Comparison of ENCODE assay signal across 9 cellular contexts in the genomic region with DNA sequence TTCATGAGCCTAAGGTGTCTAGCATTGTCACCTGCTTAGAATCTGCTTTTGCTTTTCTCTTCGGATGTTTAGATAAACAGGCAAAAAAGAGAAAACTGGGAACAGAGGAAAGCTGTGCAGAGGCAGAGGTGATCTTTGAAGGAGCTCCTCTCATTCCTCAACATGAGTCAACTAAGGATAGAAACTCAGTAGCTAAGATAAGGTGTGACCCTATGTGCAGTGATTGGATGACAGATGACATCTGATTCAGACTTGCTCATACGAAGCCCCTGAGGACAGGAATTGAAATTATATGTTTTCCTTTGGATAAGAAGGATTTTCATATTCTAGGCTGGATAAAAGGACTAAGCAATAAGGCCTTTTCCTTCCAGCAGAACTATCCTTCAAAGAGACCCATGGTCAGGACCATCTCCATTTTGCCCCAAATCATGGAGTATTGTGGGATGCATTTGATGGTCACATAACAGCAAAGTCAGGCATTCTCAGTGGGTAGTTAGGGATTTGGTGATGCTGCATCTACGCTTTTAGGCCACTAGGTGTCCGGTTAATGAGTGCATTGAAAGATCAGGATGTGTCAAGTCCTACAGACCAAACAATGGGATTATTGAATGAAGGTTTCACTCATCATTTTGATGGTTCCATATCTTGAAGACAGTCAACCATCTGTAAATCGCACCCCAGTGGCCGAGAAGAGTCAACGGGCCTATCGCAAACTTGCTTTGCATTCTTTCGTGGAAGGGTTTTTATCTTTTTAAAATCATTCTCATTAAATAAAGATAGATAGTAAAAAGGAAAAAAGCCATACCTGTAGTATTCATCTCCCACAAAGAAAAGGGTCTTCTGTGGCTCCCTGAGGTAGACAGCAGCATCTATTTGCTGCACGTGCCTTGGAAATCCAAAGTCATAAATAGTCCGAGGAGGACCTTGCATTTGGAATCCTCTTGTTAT. TPM values are rescaled to one million over a fixed set of nuclear protein-coding genes. Genes with fewer than 3 reads are reported as not detected.
A peak's percentile ranks its signal among the peaks of the same experiment; 100 is the strongest.
DNase-seq lines count a peak whose midpoint lies in the region; ATAC-seq and TF ChIP-seq lines count a peak whose summit lies in the region.
"Had no signal": no experiment of that assay in that cellular context is flagged by ENCODE, and none has a peak within 500 bp of the region (broad histone marks: within the 10 kb centered on the region; RNA-seq: fewer than 3 reads in every experiment).

No MANE protein-coding gene starts in this region.

- H3K27me3 ChIP-seq in brain microvascular endothelial cell (replicated peaks) (no peaks in the 10 kb centered on the region), neural progenitor cell (no peaks in the 10 kb centered on the region)
- H3K27me3 ChIP-seq: BLaER1 had no signal

- H3K79me2 ChIP-seq in neural progenitor cell (ENCODE audit: low read depth): no peaks in the 10 kb centered on the region

- H3K36me3 Mint-ChIP-seq in neural progenitor cell: no peaks in the 10 kb centered on the region

- H3K9me3 Mint-ChIP-seq in neural progenitor cell: no peaks in the 10 kb centered on the region

- peaks cover 3% of the 10 kb centered on the region for H3K27me3 Mint-ChIP-seq in neural progenitor cell (ENCODE audit: insufficient read depth, low read depth)

- no peak overlapping the region for H2AFZ ChIP-seq in neural progenitor cell (replicated peaks)

- TF ChIP-seq CTCF in brain microvascular endothelial cell (IDR thresholded peaks at IDR 0.05; ENCODE audit: low read depth, low read length, missing control alignments) (peak; percentile 82), neural progenitor cell (IDR thresholded peaks at IDR 0.05) (peak; percentile 67)

- in situ Hi-C loops in KBM-7 (cut with MboI; ENCODE audit: low pct_unique_long_range_greater_than_20kb, low sequenced_read_pairs) (no loop called here), brain microvascular endothelial cell (cut with HindIII; ENCODE audit: low pct_ligation_motif_present, low sequenced_read_pairs) (no loop called here)

- no peak overlapping the region for H3K27ac Mint-ChIP-seq in neural progenitor cell

- H4K20me1 ChIP-seq in neural progenitor cell (ENCODE audit: low read depth): no peaks in the 10 kb centered on the region
- H4K20me1 ChIP-seq: BLaER1 had no signal

- H3K4me1 ChIP-seq in neural progenitor cell: peaks cover 6% of the 10 kb centered on the region

- no peak overlapping the region for H3K9ac ChIP-seq in neural progenitor cell
- H3K9ac ChIP-seq: BLaER1 had no signal

- H3F3A ChIP-seq in neural progenitor cell (ENCODE audit: low read depth): no peaks in the 10 kb centered on the region

- no peaks in the 10 kb centered on the region for H3K4me1 Mint-ChIP-seq in neural progenitor cell

- ATAC-seq in HG03378 (IDR thresholded peaks at IDR 0.05; ENCODE audit: unreplicated experiment): no peak

- H3K4me2 ChIP-seq in neural progenitor cell: no peak overlapping the region
- H3K4me2 ChIP-seq: BLaER1 had no signal

- H3K27ac ChIP-seq in brain microvascular endothelial cell (no peak overlapping the region), neural progenitor cell (no peak overlapping the region)
- H3K27ac ChIP-seq: BLaER1 had no signal

- peak in 2 of 3 experiments; percentile 14 to 51 for DNase-seq in NCI-H1417 (lab: John Stamatoyannopoulos, UW)
- DNase-seq in NCI-H1417 treated with DMSO at 0.1 percent for 48 hours (lab: John Stamatoyannopoulos, UW): no peak
- DNase-seq in KBM-7: peak; percentile 19
- no peak for DNase-seq in brain microvascular endothelial cell
- DNase-seq in neural progenitor cell (ENCODE audit: low spot score): peak; percentile 58
- DNase-seq in activated effector memory CD4-positive, alpha-beta T cell treated with anti-CD3 and anti-CD28 coated beads, Interleukin-2, amount 50 U/mL, for 16 hours: no peak
- DNase-seq in activated effector memory CD4-positive, alpha-beta T cell treated with Interleukin-2 at 50 U/mL for 16 hours: no peak

- no peaks in the 10 kb centered on the region for H3K9me3 ChIP-seq in neural progenitor cell (ENCODE audit: low read depth)

- H3K4me3 ChIP-seq in brain microvascular endothelial cell (ENCODE audit: low read depth, low read length): no peak overlapping the region
- no peak overlapping the region for H3K4me3 ChIP-seq in neural progenitor cell
- H3K4me3 ChIP-seq: BLaER1 had no signal

- H3K36me3 ChIP-seq in brain microvascular endothelial cell (replicated peaks) (no peaks in the 10 kb centered on the region), neural progenitor cell (no peaks in the 10 kb centered on the region)
- H3K36me3 ChIP-seq: BLaER1 had no signal

- H3K4me3 Mint-ChIP-seq in neural progenitor cell: no peak overlapping the region

RNA-seq across cellular contexts. Expression of gene MMP20, which starts 32.2 kb away (rescaled TPM):
- total RNA-seq in neural progenitor cell (ENCODE audit: low replicate concordance): not detected in 2 replicates

Comparison
In these comparisons a context has a peak if more than half of its experiments do, and no peak if none do; other contexts are left out.
1. DNase-seq: peak in NCI-H1417 (2 of 3), KBM-7 (single experiment) and neural progenitor cell (single experiment); none in NCI-H1417 treated with DMSO at 0.1 percent for 48 hours (single experiment), brain microvascular endothelial cell (single experiment), activated effector memory CD4-positive, alpha-beta T cell treated with anti-CD3 and anti-CD28 coated beads, Interleukin-2, amount 50 U/mL, for 16 hours (single experiment) and activated effector memory CD4-positive, alpha-beta T cell treated with Interleukin-2 at 50 U/mL for 16 hours (single experiment).